11 cellular contexts compared by ENCODE assay signal in genomic region chr17:61235821-61236197, GRCh38.
DNase-seq lines count a peak whose midpoint lies in the region; ATAC-seq and TF ChIP-seq lines count a peak whose summit lies in the region.
"Had no signal": no experiment of that assay in that cellular context is flagged by ENCODE, and none has a peak within 500 bp of the region (broad histone marks: within the 10 kb centered on the region; RNA-seq: fewer than 3 reads in every experiment).

No MANE protein-coding gene starts in this region.

- H3K9me3 ChIP-seq in WERI-Rb-1 (ENCODE audit: severe bottlenecking): no peaks in the 10 kb centered on the region
- peaks cover 2% of the 10 kb centered on the region; the same call in 1 of the 2 replicates for H3K9me3 ChIP-seq in BE2C

- DNase-seq in GM04503 (ENCODE audit: low read depth): peak; percentile 35
- peak; percentile 47 for DNase-seq in WERI-Rb-1
- peak in 26 of 42 donors; percentile 8 to 74 (median 42) for DNase-seq in head of caudate nucleus
- peak; percentile 56 for DNase-seq in putamen (ENCODE audit: low spot score)
- no peak for DNase-seq in BE2C
- DNase-seq: activated CD4-positive, alpha-beta T cell treated with anti-CD3 and anti-CD28 coated beads, Interleukin-2, amount 50 U/mL, for 48 hours; NCI-H146 had no signal

- H3K27ac ChIP-seq in WERI-Rb-1: peak overlapping the region; percentile 13

- TF ChIP-seq CTCF in WERI-Rb-1 (IDR thresholded peaks at IDR 0.05; ENCODE audit: low read depth, low read length) (no peak), BE2C (IDR thresholded peaks at IDR 0.05; ENCODE audit: low read depth, low read length) (no peak)

- no peak for ATAC-seq in HG03460 (IDR thresholded peaks at IDR 0.05; ENCODE audit: unreplicated experiment)
- no peak for ATAC-seq in GM19463 (IDR thresholded peaks at IDR 0.05; ENCODE audit: unreplicated experiment)
- ATAC-seq in HG03175 (IDR thresholded peaks at IDR 0.05; ENCODE audit: unreplicated experiment): no peak
- ATAC-seq: natural killer cell treated with Interleukin-12 subunit alpha and Interleukin-12 subunit beta and Interleukin-15 and Interleukin-18, amount 100 ng/mL, for 72 hours had no signal

- intact Hi-C loops in head of caudate nucleus (cut with DNase I): no loop called here

- peaks cover 27% of the 10 kb centered on the region for H3K4me1 ChIP-seq in BE2C

- H3K36me3 ChIP-seq in WERI-Rb-1 (no peaks in the 10 kb centered on the region), BE2C (no peaks in the 10 kb centered on the region)

- H3K4me3 ChIP-seq in WERI-Rb-1 (ENCODE audit: low read depth, low read length) (no peak overlapping the region), BE2C (ENCODE audit: low read depth, low read length) (no peak overlapping the region)

- no peaks in the 10 kb centered on the region for H3K27me3 ChIP-seq in WERI-Rb-1 (ENCODE audit: insufficient read depth, low read depth, severe bottlenecking)
- no peaks in the 10 kb centered on the region for H3K27me3 ChIP-seq in BE2C
